In genomic region chr15:45169608-45170480, GRCh38 we compare ENCODE assay signal across 1 cellular context.
TF ChIP-seq lines count a peak whose summit lies in the region.

No MANE protein-coding gene starts in this region.

TF ChIP-seq in K562, 482 proteins besides CTCF, POLR2A, EP300 and RAD21:
- TF ChIP-seq, protein P1, sequence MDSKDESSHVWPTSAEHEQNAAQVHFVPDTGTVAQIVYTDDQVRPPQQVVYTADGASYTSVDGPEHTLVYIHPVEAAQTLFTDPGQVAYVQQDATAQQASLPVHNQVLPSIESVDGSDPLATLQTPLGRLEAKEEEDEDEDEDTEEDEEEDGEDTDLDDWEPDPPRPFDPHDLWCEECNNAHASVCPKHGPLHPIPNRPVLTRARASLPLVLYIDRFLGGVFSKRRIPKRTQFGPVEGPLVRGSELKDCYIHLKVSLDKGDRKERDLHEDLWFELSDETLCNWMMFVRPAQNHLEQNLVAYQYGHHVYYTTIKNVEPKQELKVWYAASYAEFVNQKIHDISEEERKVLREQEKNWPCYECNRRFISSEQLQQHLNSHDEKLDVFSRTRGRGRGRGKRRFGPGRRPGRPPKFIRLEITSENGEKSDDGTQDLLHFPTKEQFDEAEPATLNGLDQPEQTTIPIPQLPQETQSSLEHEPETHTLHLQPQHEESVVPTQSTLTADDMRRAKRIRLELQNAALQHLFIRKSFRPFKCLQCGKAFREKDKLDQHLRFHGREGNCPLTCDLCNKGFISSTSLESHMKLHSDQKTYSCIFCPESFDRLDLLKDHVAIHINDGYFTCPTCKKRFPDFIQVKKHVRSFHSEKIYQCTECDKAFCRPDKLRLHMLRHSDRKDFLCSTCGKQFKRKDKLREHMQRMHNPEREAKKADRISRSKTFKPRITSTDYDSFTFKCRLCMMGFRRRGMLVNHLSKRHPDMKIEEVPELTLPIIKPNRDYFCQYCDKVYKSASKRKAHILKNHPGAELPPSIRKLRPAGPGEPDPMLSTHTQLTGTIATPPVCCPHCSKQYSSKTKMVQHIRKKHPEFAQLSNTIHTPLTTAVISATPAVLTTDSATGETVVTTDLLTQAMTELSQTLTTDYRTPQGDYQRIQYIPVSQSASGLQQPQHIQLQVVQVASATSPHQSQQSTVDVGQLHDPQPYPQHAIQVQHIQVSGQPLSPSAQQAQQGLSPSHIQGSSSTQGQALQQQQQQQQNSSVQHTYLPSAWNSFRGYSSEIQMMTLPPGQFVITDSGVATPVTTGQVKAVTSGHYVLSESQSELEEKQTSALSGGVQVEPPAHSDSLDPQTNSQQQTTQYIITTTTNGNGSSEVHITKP (IDR thresholded peaks at IDR 0.05; ENCODE audit: partially characterized antibody): peak; percentile 62
- TF ChIP-seq ZSCAN32 (CRISPR knock-in tag; IDR thresholded peaks at IDR 0.05): no peak
TF ChIP-seq in K562: peak in this region for 1.
